In genomic region chr15:66294157-66294931, GRCh38 we compare ENCODE assay signal across 8 cellular contexts. TPM values are rescaled to one million over a fixed set of nuclear protein-coding genes. Genes with fewer than 3 reads are reported as not detected.
DNase-seq lines count a peak whose midpoint lies in the region; ATAC-seq and TF ChIP-seq lines count a peak whose summit lies in the region.

No MANE protein-coding gene starts in this region.

- peaks cover 0 to 5% (median 0%) of the 10 kb centered on the region in 3 donors for H3K36me3 ChIP-seq in Peyer's patch
- H3K36me3 ChIP-seq in mammary epithelial cell (ENCODE audit: insufficient read depth, low read length), result no peaks in the 10 kb centered on the region

- H3K9me3 ChIP-seq in Peyer's patch (no peaks in the 10 kb centered on the region), mammary epithelial cell (replicated peaks; ENCODE audit: insufficient read depth, low read length) (no peaks in the 10 kb centered on the region)

- no peaks in the 10 kb centered on the region for H4K20me1 ChIP-seq in mammary epithelial cell (ENCODE audit: insufficient read depth, low read length)

- in situ Hi-C loops in mammary epithelial cell (cut with MboI; ENCODE audit: low sequenced_read_pairs in 2 of 2), result loop anchor here in 1 of 2 donors (25.0 kb wide), 1 partner anchor 357 kb away; no protein-coding TSS in a partner anchor

- peak overlapping the region; percentile 69 to 91 (median 75) for H3K4me3 ChIP-seq in Peyer's patch
- peak overlapping the region; percentile 43 to 63 (median 55) for H3K4me3 ChIP-seq in mammary epithelial cell (replicated peaks in 1 of 3; ENCODE audit: insufficient read depth in 1 of 3, low read depth in 2 of 3, low read length in 3 of 3)

- 6% methylated on average over 11 of the region's 16 CpGs for WGBS in mammary epithelial cell (ENCODE audit: low coverage, missing lambda C conversion rate)

- dilution Hi-C loops in mammary epithelial cell (cut with HindIII; ENCODE audit: low sequenced_read_pairs), result no loop called here

- ATAC-seq in GM18511 (IDR thresholded peaks at IDR 0.05; ENCODE audit: unreplicated experiment) (peak; percentile 22), HG03439 (IDR thresholded peaks at IDR 0.05; ENCODE audit: unreplicated experiment) (peak; percentile 11)

- H3K79me2 ChIP-seq in mammary epithelial cell (ENCODE audit: insufficient read depth, low read length), result peaks cover 10% of the 10 kb centered on the region

- TF ChIP-seq POLR2A in Peyer's patch (IDR thresholded peaks at IDR 0.05), result no peak

- H3K27ac ChIP-seq in C4-2B, result peak overlapping the region; percentile 89
- peak overlapping the region; percentile 88 to 95 (median 88) for H3K27ac ChIP-seq in Peyer's patch
- H3K27ac ChIP-seq in mammary epithelial cell (ENCODE audit: insufficient read depth, low read depth, low read length), result peak overlapping the region; percentile 4

- intact Hi-C loops in mammary epithelial cell (cut with micrococcal nuclease), result loop anchor here (1.0 to 2.0 kb wide), 2 partner anchors 92 to 210 kb away; partner anchors contain the start of genes MAP2K1, RPL4 and ZWILCH

- H3K27me3 ChIP-seq in Peyer's patch (no peaks in the 10 kb centered on the region), mammary epithelial cell (ENCODE audit: insufficient read depth, low read length) (no peaks in the 10 kb centered on the region)

- TF ChIP-seq CTCF in C4-2B (conservative IDR thresholded peaks at IDR 0.05) (no peak), Peyer's patch (IDR thresholded peaks at IDR 0.05) (no peak), mammary epithelial cell (conservative IDR thresholded peaks at IDR 0.05 in 1 of 2, IDR thresholded peaks at IDR 0.05 in 1 of 2; ENCODE audit: extremely low read depth in 1 of 2, insufficient read depth in 1 of 2, low read depth in 1 of 2, low read length in 2 of 2) (no peak)

- H3K4me2 ChIP-seq in mammary epithelial cell (ENCODE audit: insufficient read depth, low read depth, low read length), result peak overlapping the region; percentile 88

- BruUV-seq in mammary epithelial cell (replicated peaks; lab: Mats Ljungman, UMichigan), result no TSS peak

- peak overlapping the region; percentile 47 for H3K9ac ChIP-seq in mammary epithelial cell (ENCODE audit: insufficient read depth, low read length)

- peaks cover 0 to 20% (median 8%) of the 10 kb centered on the region in 4 donors for H3K4me1 ChIP-seq in Peyer's patch
- peaks cover 34% of the 10 kb centered on the region for H3K4me1 ChIP-seq in mammary epithelial cell (ENCODE audit: insufficient read depth, low read length)

- DNase-seq in Peyer's patch (peak in 1 of 3 donors; percentile 55), mammary epithelial cell (peak; percentile 52), iris pigment epithelial cell (ENCODE audit: low read depth) (peak; percentile 82), NCI-H2107 treated with DMSO at 0.1 percent for 48 hours (lab: John Stamatoyannopoulos, UW; ENCODE audit: unreplicated experiment) (no peak)
- DNase-seq in stimulated activated CD4-positive, alpha-beta T cell treated with anti-CD3 and anti-CD28 coated beads, Interleukin-4, amount 100 ng/mL, for 24 hours, result peak; percentile 28

- CTCF ChIA-PET in mammary epithelial cell (lab: Charles Lee; ENCODE audit: low non-redundant PET), result no interaction called here

- peak overlapping the region; percentile 96 for H2AFZ ChIP-seq in mammary epithelial cell (ENCODE audit: low read depth, low read length)

RNA-seq across cellular contexts. Expression of gene DIS3L, which starts 1.0 kb away (rescaled TPM):
- 10 to 100 TPM; 10.9 to 44.6 (median 30.0) TPM for total RNA-seq in Peyer's patch
- total RNA-seq in mammary epithelial cell, result 10 to 100 TPM; 17.7 to 22.1 TPM
- 6.9 TPM for polyA plus RNA-seq in mammary epithelial cell
- 33.5 TPM for polyA minus RNA-seq in mammary epithelial cell

RNA-seq across cellular contexts. Expression of gene MEGF11, which starts 40.8 kb away (rescaled TPM):
- total RNA-seq in Peyer's patch, result not detected
- not detected for total RNA-seq in mammary epithelial cell
- 0.15 TPM for polyA plus RNA-seq in mammary epithelial cell
- not detected for polyA minus RNA-seq in mammary epithelial cell

Comparison
In these comparisons a context has a peak if more than half of its experiments do, and no peak if none do; other contexts are left out.
1. H3K27ac ChIP-seq: peak in every context shown above with its lines; median percentile 89 in C4-2B; 88 in Peyer's patch; 4 in mammary epithelial cell.